In genomic region chr12:111766608-111767361, GRCh38 we compare ENCODE assay signal across 8 cellular contexts. TPM values are rescaled to one million over a fixed set of nuclear protein-coding genes. Genes with fewer than 3 reads are reported as not detected.
A peak's percentile ranks its signal among the peaks of the same experiment; 100 is the strongest.
DNase-seq lines count a peak whose midpoint lies in the region; ATAC-seq lines count a peak whose summit lies in the region.

Gene ALDH2 (plus strand): TSS chr12:111766933. CDS start chr12:111766983, 50 bp downstream.

- DNase-seq in AG08395 (ENCODE audit: low spot score) (peak; percentile 72), NCI-H146 treated with DMSO at 0.1 percent for 48 hours (lab: John Stamatoyannopoulos, UW; ENCODE audit: unreplicated experiment) (peak; percentile 65), epidermal melanocyte (ENCODE audit: insufficient read length, low spot score) (peak; percentile 72)
- DNase-seq in activated CD8-positive, alpha-beta memory T cell treated with anti-CD3 and anti-CD28 coated beads, Interleukin-2, amount 10 ng/mL, durations not matched to agents 7 days and 5 days: no peak

- CTCF ChIA-PET in activated CD8-positive, alpha-beta memory T cell treated with anti-CD3 and anti-CD28 coated beads, Interleukin-2, amount 10 ng/mL, durations not matched to agents 7 days and 5 days (lab: Charles Lee): interaction anchor here (1.1 to 1.9 kb wide), 2 partner anchors 22 to 46 kb away, joined by 4 to 6 read pairs; no protein-coding TSS in a partner anchor

- ATAC-seq in GM19023 (IDR thresholded peaks at IDR 0.05; ENCODE audit: unreplicated experiment) (peak; percentile 62), HG03135 (IDR thresholded peaks at IDR 0.05; ENCODE audit: unreplicated experiment) (no peak)
- ATAC-seq in activated CD8-positive, alpha-beta memory T cell treated with anti-CD3 and anti-CD28 coated beads, Interleukin-2, amount 10 ng/mL, durations not matched to agents 7 days and 5 days: peak; percentile 83
- peak; percentile 74 for ATAC-seq in stimulated activated memory B cell treated with anti-CD40 and anti-IgM and Interleukin-4, amounts not matched to agents 10 μg/mL and 1 μg/mL and 100 μg/mL, for 72 hours

- H3K9me3 ChIP-seq in mesodermal cell (ENCODE audit: control insufficient read depth, low read length): no peaks in the 10 kb centered on the region

- H3K4me3 ChIP-seq in mesodermal cell (ENCODE audit: extremely low read depth, insufficient read depth, low read length, poor library complexity, severe bottlenecking): peak within 1 kb of the TSS; percentile 82

- peak within 1 kb of the TSS; percentile 69 for H3K4me3 Mint-ChIP-seq in activated CD8-positive, alpha-beta memory T cell treated with anti-CD3 and anti-CD28 coated beads, Interleukin-2, amount 10 ng/mL, durations not matched to agents 7 days and 5 days
- peak within 1 kb of the TSS; percentile 86 for H3K4me3 Mint-ChIP-seq in stimulated activated memory B cell treated with anti-CD40 and anti-IgM and Interleukin-4, amounts not matched to agents 10 μg/mL and 1 μg/mL and 100 μg/mL, for 72 hours

- peaks cover 45% of the 10 kb centered on the region for H3K27me3 Mint-ChIP-seq in activated CD8-positive, alpha-beta memory T cell treated with anti-CD3 and anti-CD28 coated beads, Interleukin-2, amount 10 ng/mL, durations not matched to agents 7 days and 5 days
- H3K27me3 Mint-ChIP-seq in stimulated activated memory B cell treated with anti-CD40 and anti-IgM and Interleukin-4, amounts not matched to agents 10 μg/mL and 1 μg/mL and 100 μg/mL, for 72 hours: no peaks in the 10 kb centered on the region

- no peak within 1 kb of the TSS for H3K27ac Mint-ChIP-seq in activated CD8-positive, alpha-beta memory T cell treated with anti-CD3 and anti-CD28 coated beads, Interleukin-2, amount 10 ng/mL, durations not matched to agents 7 days and 5 days
- peak within 1 kb of the TSS; percentile 88 for H3K27ac Mint-ChIP-seq in stimulated activated memory B cell treated with anti-CD40 and anti-IgM and Interleukin-4, amounts not matched to agents 10 μg/mL and 1 μg/mL and 100 μg/mL, for 72 hours

- H3K4me1 ChIP-seq in mesodermal cell (ENCODE audit: control insufficient read depth, insufficient read depth, low read length, poor library complexity, severe bottlenecking): peaks cover 11% of the 10 kb centered on the region

- H3K4me1 Mint-ChIP-seq in activated CD8-positive, alpha-beta memory T cell treated with anti-CD3 and anti-CD28 coated beads, Interleukin-2, amount 10 ng/mL, durations not matched to agents 7 days and 5 days: peaks cover 10% of the 10 kb centered on the region
- peaks cover 65% of the 10 kb centered on the region for H3K4me1 Mint-ChIP-seq in stimulated activated memory B cell treated with anti-CD40 and anti-IgM and Interleukin-4, amounts not matched to agents 10 μg/mL and 1 μg/mL and 100 μg/mL, for 72 hours

- peaks cover 25% of the 10 kb centered on the region for H3K36me3 ChIP-seq in mesodermal cell (ENCODE audit: control insufficient read depth, insufficient read depth, low read length)

- peaks cover 3% of the 10 kb centered on the region for H3K36me3 Mint-ChIP-seq in activated CD8-positive, alpha-beta memory T cell treated with anti-CD3 and anti-CD28 coated beads, Interleukin-2, amount 10 ng/mL, durations not matched to agents 7 days and 5 days
- H3K36me3 Mint-ChIP-seq in stimulated activated memory B cell treated with anti-CD40 and anti-IgM and Interleukin-4, amounts not matched to agents 10 μg/mL and 1 μg/mL and 100 μg/mL, for 72 hours: no peaks in the 10 kb centered on the region

- 0 to 1% methylated on average over 58 to 68 of the region's 73 CpGs for WGBS in mesodermal cell (ENCODE audit: insufficient coverage in 2 of 2), 2 experiments

- peak within 1 kb of the TSS; percentile 90 for H3K27ac ChIP-seq in mesodermal cell (ENCODE audit: low read depth, low read length, severe bottlenecking)

- H3K9me3 Mint-ChIP-seq in activated CD8-positive, alpha-beta memory T cell treated with anti-CD3 and anti-CD28 coated beads, Interleukin-2, amount 10 ng/mL, durations not matched to agents 7 days and 5 days (ENCODE audit: low read depth): no peaks in the 10 kb centered on the region
- no peaks in the 10 kb centered on the region for H3K9me3 Mint-ChIP-seq in stimulated activated memory B cell treated with anti-CD40 and anti-IgM and Interleukin-4, amounts not matched to agents 10 μg/mL and 1 μg/mL and 100 μg/mL, for 72 hours

RNA-seq across cellular contexts. Expression of gene ALDH2, which starts in this region (rescaled TPM):
- total RNA-seq in activated CD8-positive, alpha-beta memory T cell treated with anti-CD3 and anti-CD28 coated beads, Interleukin-2, amount 10 ng/mL, durations not matched to agents 7 days and 5 days: under 1 TPM; 0.68 to 0.73 TPM
- 127 TPM for polyA plus RNA-seq in mesodermal cell (2013, experiment 1 of 2)
- polyA plus RNA-seq in mesodermal cell (2013, experiment 2 of 2): 142 TPM

Comparison
In these comparisons a context has a peak if more than half of its experiments do, and no peak if none do; other contexts are left out.
1. Peak in ATAC-seq in activated CD8-positive, alpha-beta memory T cell treated with anti-CD3 and anti-CD28 coated beads, Interleukin-2, amount 10 ng/mL, durations not matched to agents 7 days and 5 days; RNA of the gene not detected or under 1 TPM.